In the genomic region with DNA sequence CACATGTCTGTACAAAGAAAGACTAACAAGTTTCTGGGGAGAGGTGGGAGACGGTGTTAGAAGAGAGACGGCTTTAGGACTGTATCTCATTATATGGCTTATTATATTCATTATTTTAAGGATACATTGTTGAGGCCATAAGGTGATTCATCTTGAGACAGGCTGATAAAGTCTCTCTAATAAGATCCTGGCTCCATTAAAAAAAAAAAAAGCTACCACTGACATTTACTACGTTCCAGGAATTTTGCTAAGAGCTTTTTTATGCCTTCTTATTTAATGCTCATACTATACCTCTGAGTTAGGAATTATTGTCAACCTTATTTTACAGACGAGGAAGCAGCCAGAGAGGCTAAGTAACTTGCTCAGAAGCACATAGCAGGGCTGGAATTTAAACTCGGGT, we compare ENCODE assay signal across 1 cellular context.
TF ChIP-seq lines count a peak whose summit lies in the region.

No MANE protein-coding gene starts in this region.

TF ChIP-seq in HCT116, 20 proteins besides CTCF, POLR2A, EP300 and RAD21 (continued from another document):
- TF ChIP-seq, protein P1, sequence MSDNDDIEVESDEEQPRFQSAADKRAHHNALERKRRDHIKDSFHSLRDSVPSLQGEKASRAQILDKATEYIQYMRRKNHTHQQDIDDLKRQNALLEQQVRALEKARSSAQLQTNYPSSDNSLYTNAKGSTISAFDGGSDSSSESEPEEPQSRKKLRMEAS (IDR thresholded peaks at IDR 0.05): no peak
- no peak for TF ChIP-seq CBX3 (IDR thresholded peaks at IDR 0.05; ENCODE audit: low read depth)
- no peak for TF ChIP-seq SRF (IDR thresholded peaks at IDR 0.05; ENCODE audit: low read depth)
